Comparison of ENCODE assay signal across 17 cellular contexts in the genomic region with DNA sequence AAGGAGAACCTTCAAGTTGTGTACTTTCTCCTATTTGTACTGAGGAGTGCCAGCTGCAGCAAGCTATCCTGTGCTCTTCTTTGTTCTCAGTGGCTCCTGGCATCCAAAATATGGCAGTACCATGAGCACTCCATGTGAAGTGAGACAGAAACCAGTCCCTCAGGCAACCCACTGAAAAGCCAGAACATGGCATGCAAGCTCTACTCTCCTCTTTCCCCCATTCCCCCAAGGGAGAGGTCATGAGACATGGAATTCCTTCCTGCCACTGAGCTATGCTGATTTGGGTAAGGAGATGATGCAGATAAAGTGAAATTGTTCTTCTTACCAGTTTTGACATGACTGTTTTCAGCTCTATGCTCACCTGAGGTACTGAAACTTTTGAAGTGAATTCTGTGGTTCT.
"Had no signal": no experiment of that assay in that cellular context is flagged by ENCODE, and none has a peak within 500 bp of the region (broad histone marks: within the 10 kb centered on the region; RNA-seq: fewer than 3 reads in every experiment).

No MANE protein-coding gene starts in this region.

- ATAC-seq: natural killer cell, right cardiac atrium had no signal

- H3K4me3 Mint-ChIP-seq: mesothelial cell of epicardium, natural killer cell, neural crest cell had no signal

- H3K27ac Mint-ChIP-seq: mesothelial cell of epicardium, natural killer cell, progenitor cell of endocrine pancreas had no signal

- H3K27me3 Mint-ChIP-seq: progenitor cell of endocrine pancreas had no signal

- H3K4me1 Mint-ChIP-seq: natural killer cell had no signal

- DNase-seq: cortex of kidney; dorsolateral prefrontal cortex; effector CD8-positive, alpha-beta T cell; foreskin fibroblast; kidney glomerular epithelial cell; natural killer cell; ovary; right cardiac atrium; small intestine; stimulated activated CD4-positive, alpha-beta T cell treated with anti-CD3 and anti-CD28 coated beads, Interleukin-12 subunit alpha, Interleukin-12 subunit beta, amount 100 ng/mL, for 4 hours; stimulated activated naive CD4-positive, alpha-beta T cell; stomach; substantia nigra; transverse colon had no signal
